In the genomic region with DNA sequence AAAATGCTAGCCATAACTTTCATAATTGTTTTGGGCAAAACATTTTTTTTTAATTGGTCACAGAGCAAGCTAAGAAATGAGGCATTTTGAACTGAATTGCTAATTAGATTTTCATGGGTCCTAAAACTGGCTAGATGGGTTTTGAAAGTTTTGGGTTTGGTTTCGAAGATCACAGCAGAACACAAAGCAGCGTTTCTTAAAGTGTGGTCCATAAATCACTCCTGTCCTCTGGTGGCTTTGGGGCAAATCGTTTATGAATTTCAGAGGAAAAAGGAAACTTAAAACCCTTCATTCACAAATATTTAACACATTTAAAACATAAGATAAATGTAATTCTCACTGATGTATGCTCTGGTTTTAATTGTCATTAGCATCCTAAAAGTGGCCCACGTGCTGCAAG, we compare ENCODE assay signal across 19 cellular contexts.
A peak's percentile ranks its signal among the peaks of the same experiment; 100 is the strongest.
DNase-seq lines count a peak whose midpoint lies in the region; ATAC-seq and TF ChIP-seq lines count a peak whose summit lies in the region.
"Had no signal": no experiment of that assay in that cellular context is flagged by ENCODE, and none has a peak within 500 bp of the region (broad histone marks: within the 10 kb centered on the region; RNA-seq: fewer than 3 reads in every experiment).

No MANE protein-coding gene starts in this region.

- no peak overlapping the region for H3K4me2 ChIP-seq in SK-N-SH

- H3F3A ChIP-seq in SK-N-SH (replicated peaks; ENCODE audit: insufficient read depth) = peaks cover 16% of the 10 kb centered on the region

- no peak for TF ChIP-seq EP300 in SK-N-SH (IDR thresholded peaks at IDR 0.05; ENCODE audit: borderline replicate concordance in 1 of 2, low read depth in 1 of 2, low read length in 1 of 2)

- H3K9me3 ChIP-seq in SK-N-SH (no peaks in the 10 kb centered on the region), right cardiac atrium (ENCODE audit: control insufficient read depth, low read length) (no peaks in the 10 kb centered on the region)

- peaks cover 18 to 19% of the 10 kb centered on the region in 2 experiments for H3K4me1 ChIP-seq in SK-N-SH (ENCODE audit: control insufficient read depth in 1 of 2, insufficient read depth in 2 of 2, low read depth in 1 of 2, low read length in 1 of 2)
- peaks cover 2% of the 10 kb centered on the region for H3K4me1 ChIP-seq in right cardiac atrium (ENCODE audit: control insufficient read depth, insufficient read depth, low read length)

- CTCF ChIA-PET in SK-N-SH (lab: Yijun Ruan, JAX) = interaction anchor here (1.6 kb wide), 1 partner anchor 114 kb away, joined by 4 read pairs; no protein-coding TSS in a partner anchor

- no peaks in the 10 kb centered on the region for H3K9me2 ChIP-seq in SK-N-SH

- POLR2A ChIA-PET in SK-N-SH (lab: Yijun Ruan, JAX) = no interaction called here

- intact Hi-C loops in right cardiac atrium (cut with DNase I) = no loop called here

- H3K4me3 ChIP-seq in SK-N-SH (ENCODE audit: low read depth in 2 of 2, low read length in 1 of 2) (no peak overlapping the region), brain microvascular endothelial cell (ENCODE audit: low read depth, low read length) (no peak overlapping the region), right cardiac atrium (ENCODE audit: low read length) (no peak overlapping the region)
- H3K4me3 ChIP-seq: K562 had no signal

- no peak overlapping the region for H3K9ac ChIP-seq in SK-N-SH

- H2AFZ ChIP-seq in SK-N-SH (ENCODE audit: low read depth) = no peak overlapping the region

- WGBS in SK-N-SH (ENCODE audit: low lambda C conversion rate) = 52% methylated on average over 4 of the region's 4 CpGs
- WGBS in right cardiac atrium = 60% methylated on average over 4 of the region's 4 CpGs

- no peak for ATAC-seq in SK-N-SH treated with all-trans-retinoic acid at 6 μM for 48 hours
- ATAC-seq in stimulated activated naive CD8-positive, alpha-beta T cell treated with anti-CD3 and anti-CD28 coated beads, Interleukin-15, Interleukin-2, amounts not matched to agents 100 U/mL and 50 U/mL, for 24 hours = no peak
- ATAC-seq in right cardiac atrium = no peak
- ATAC-seq: K562 had no signal

- no peaks in the 10 kb centered on the region for H3K79me2 ChIP-seq in SK-N-SH (ENCODE audit: insufficient read depth)

- TF ChIP-seq CTCF in SK-N-SH (IDR thresholded peaks at IDR 0.05) (no peak), brain microvascular endothelial cell (IDR thresholded peaks at IDR 0.05; ENCODE audit: low read depth, low read length, missing control alignments) (peak; percentile 45)

- in situ Hi-C loops in brain microvascular endothelial cell (cut with HindIII; ENCODE audit: low pct_ligation_motif_present, low sequenced_read_pairs) = no loop called here

- H3K27ac ChIP-seq in SK-N-SH (ENCODE audit: low read depth in 2 of 2, low read length in 1 of 2) (no peak overlapping the region), brain microvascular endothelial cell (no peak overlapping the region), right cardiac atrium (ENCODE audit: low read length) (no peak overlapping the region)
- H3K27ac ChIP-seq: 22Rv1 had no signal

- no peaks in the 10 kb centered on the region for H3K36me3 ChIP-seq in SK-N-SH (replicated peaks in 1 of 2; ENCODE audit: control insufficient read depth in 1 of 2, insufficient read depth in 2 of 2, low read length in 1 of 2)
- no peaks in the 10 kb centered on the region for H3K36me3 ChIP-seq in brain microvascular endothelial cell (replicated peaks)

- H3K27me3 ChIP-seq in SK-N-SH (ENCODE audit: insufficient read depth) = no peaks in the 10 kb centered on the region
- no peaks in the 10 kb centered on the region for H3K27me3 ChIP-seq in brain microvascular endothelial cell (replicated peaks)
- no peaks in the 10 kb centered on the region for H3K27me3 ChIP-seq in right cardiac atrium (ENCODE audit: control insufficient read depth, insufficient read depth)

- H4K20me1 ChIP-seq in SK-N-SH (ENCODE audit: insufficient read depth) = no peaks in the 10 kb centered on the region

- DNase-seq in SK-N-SH (no peak), brain microvascular endothelial cell (no peak), foreskin melanocyte (peak; percentile 69), right cardiac atrium (no peak), DMS79 (lab: John Stamatoyannopoulos, UW) (no peak)
- no peak for DNase-seq in activated CD4-positive, alpha-beta T cell treated with anti-CD3 and anti-CD28 coated beads for 4 hours
- no peak for DNase-seq in stimulated activated naive CD8-positive, alpha-beta T cell treated with anti-CD3 and anti-CD28 coated beads, Interleukin-15, Interleukin-2, amounts not matched to agents 100 U/mL and 50 U/mL, for 24 hours
- DNase-seq: Calu3; CD4-positive, CD25-positive, alpha-beta regulatory T cell; DMS79 treated with DMSO at 0.1 percent for 48 hours; NCI-H1048; NCI-H1694; NCI-H2107; NCI-H345; NCI-H69; SIG-M5 had no signal

- TF ChIP-seq RAD21 in SK-N-SH (IDR thresholded peaks at IDR 0.05; ENCODE audit: low read length) = peak; percentile 25; the same call in 1 of the 2 replicates

TF ChIP-seq in SK-N-SH, 30 proteins besides CTCF, POLR2A, EP300 and RAD21 (continues in another document):
- TF ChIP-seq RCOR1 (IDR thresholded peaks at IDR 0.05; ENCODE audit: low read length) = no peak
- no peak for TF ChIP-seq ELF1 (IDR thresholded peaks at IDR 0.05)
- no peak for TF ChIP-seq MEF2A (IDR thresholded peaks at IDR 0.05; ENCODE audit: borderline replicate concordance, low read depth)
- TF ChIP-seq, protein P1, sequence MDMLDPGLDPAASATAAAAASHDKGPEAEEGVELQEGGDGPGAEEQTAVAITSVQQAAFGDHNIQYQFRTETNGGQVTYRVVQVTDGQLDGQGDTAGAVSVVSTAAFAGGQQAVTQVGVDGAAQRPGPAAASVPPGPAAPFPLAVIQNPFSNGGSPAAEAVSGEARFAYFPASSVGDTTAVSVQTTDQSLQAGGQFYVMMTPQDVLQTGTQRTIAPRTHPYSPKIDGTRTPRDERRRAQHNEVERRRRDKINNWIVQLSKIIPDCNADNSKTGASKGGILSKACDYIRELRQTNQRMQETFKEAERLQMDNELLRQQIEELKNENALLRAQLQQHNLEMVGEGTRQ (IDR thresholded peaks at IDR 0.05; ENCODE audit: borderline replicate concordance, low read depth, low read length) = no peak
- TF ChIP-seq CHD2 (IDR thresholded peaks at IDR 0.05; ENCODE audit: low read length, partially characterized antibody) = no peak
- no peak for TF ChIP-seq JUND (IDR thresholded peaks at IDR 0.05)
- TF ChIP-seq, protein P2, sequence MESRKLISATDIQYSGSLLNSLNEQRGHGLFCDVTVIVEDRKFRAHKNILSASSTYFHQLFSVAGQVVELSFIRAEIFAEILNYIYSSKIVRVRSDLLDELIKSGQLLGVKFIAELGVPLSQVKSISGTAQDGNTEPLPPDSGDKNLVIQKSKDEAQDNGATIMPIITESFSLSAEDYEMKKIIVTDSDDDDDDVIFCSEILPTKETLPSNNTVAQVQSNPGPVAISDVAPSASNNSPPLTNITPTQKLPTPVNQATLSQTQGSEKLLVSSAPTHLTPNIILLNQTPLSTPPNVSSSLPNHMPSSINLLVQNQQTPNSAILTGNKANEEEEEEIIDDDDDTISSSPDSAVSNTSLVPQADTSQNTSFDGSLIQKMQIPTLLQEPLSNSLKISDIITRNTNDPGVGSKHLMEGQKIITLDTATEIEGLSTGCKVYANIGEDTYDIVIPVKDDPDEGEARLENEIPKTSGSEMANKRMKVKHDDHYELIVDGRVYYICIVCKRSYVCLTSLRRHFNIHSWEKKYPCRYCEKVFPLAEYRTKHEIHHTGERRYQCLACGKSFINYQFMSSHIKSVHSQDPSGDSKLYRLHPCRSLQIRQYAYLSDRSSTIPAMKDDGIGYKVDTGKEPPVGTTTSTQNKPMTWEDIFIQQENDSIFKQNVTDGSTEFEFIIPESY (IDR thresholded peaks at IDR 0.05; ENCODE audit: borderline replicate concordance, low read depth) = no peak
- no peak for TF ChIP-seq MXI1 (IDR thresholded peaks at IDR 0.05; ENCODE audit: low read depth, low read length)

TF ChIP-seq in SK-N-SH treated with all-trans-retinoic acid at 6 μM for 48 hours, 23 proteins besides CTCF, POLR2A, EP300 and RAD21 (continues in another document):
- TF ChIP-seq ZFP3 (CRISPR knock-in tag; IDR thresholded peaks at IDR 0.05) (no peak), ZFP30 (CRISPR knock-in tag; IDR thresholded peaks at IDR 0.05) (no peak), BACH2 (CRISPR knock-in tag; IDR thresholded peaks at IDR 0.05; ENCODE audit: borderline replicate concordance) (no peak), TCF4 (CRISPR knock-in tag; IDR thresholded peaks at IDR 0.05; ENCODE audit: borderline replicate concordance) (no peak), ZC3H10 (CRISPR knock-in tag; IDR thresholded peaks at IDR 0.05) (no peak)
- TF ChIP-seq, protein P3, sequence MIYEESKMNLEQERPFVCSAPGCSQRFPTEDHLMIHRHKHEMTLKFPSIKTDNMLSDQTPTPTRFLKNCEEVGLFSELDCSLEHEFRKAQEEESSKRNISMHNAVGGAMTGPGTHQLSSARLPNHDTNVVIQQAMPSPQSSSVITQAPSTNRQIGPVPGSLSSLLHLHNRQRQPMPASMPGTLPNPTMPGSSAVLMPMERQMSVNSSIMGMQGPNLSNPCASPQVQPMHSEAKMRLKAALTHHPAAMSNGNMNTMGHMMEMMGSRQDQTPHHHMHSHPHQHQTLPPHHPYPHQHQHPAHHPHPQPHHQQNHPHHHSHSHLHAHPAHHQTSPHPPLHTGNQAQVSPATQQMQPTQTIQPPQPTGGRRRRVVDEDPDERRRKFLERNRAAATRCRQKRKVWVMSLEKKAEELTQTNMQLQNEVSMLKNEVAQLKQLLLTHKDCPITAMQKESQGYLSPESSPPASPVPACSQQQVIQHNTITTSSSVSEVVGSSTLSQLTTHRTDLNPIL (CRISPR knock-in tag; IDR thresholded peaks at IDR 0.05; ENCODE audit: low read depth) = no peak
